In genomic region chr6:142952614-142953013, GRCh38 we compare ENCODE assay signal across 9 cellular contexts. TPM values are rescaled to one million over a fixed set of nuclear protein-coding genes. Genes with fewer than 3 reads are reported as not detected.
DNase-seq lines count a peak whose midpoint lies in the region; ATAC-seq lines count a peak whose summit lies in the region.
"Had no signal": no experiment of that assay in that cellular context is flagged by ENCODE, and none has a peak within 500 bp of the region (broad histone marks: within the 10 kb centered on the region; RNA-seq: fewer than 3 reads in every experiment).

No MANE protein-coding gene starts in this region.

- peaks cover 22% of the 10 kb centered on the region for H3K4me1 Mint-ChIP-seq in memory B cell

- H3K27me3 Mint-ChIP-seq in memory B cell: no peaks in the 10 kb centered on the region

- DNase-seq in memory B cell (ENCODE audit: low spot score in 2 of 2): peak; percentile 39 to 60
- DNase-seq in NCI-H2227 (lab: John Stamatoyannopoulos, UW; ENCODE audit: unreplicated experiment): no peak
- no peak for DNase-seq in cerebellum (ENCODE audit: low spot score)
- no peak for DNase-seq in NCI-H69 (lab: John Stamatoyannopoulos, UW)
- no peak for DNase-seq in hepatic stellate cell (ENCODE audit: low spot score)
- DNase-seq: NCI-H524 treated with DMSO at 0.1 percent for 48 hours had no signal

- H3K27ac Mint-ChIP-seq in memory B cell: peak overlapping the region; percentile 75

- peak; percentile 53 for ATAC-seq in GM18520 (IDR thresholded peaks at IDR 0.05; ENCODE audit: unreplicated experiment)
- peak; percentile 68 for ATAC-seq in GM21515 (IDR thresholded peaks at IDR 0.05; ENCODE audit: unreplicated experiment)
- peak; percentile 64 for ATAC-seq in HG03139 (IDR thresholded peaks at IDR 0.05; ENCODE audit: unreplicated experiment)
- ATAC-seq in memory B cell (ENCODE audit: low read depth): peak; percentile 87

- H3K4me3 Mint-ChIP-seq in memory B cell: peak overlapping the region; percentile 0

- H3K36me3 Mint-ChIP-seq in memory B cell: no peaks in the 10 kb centered on the region

- no peaks in the 10 kb centered on the region for H3K9me3 Mint-ChIP-seq in memory B cell

RNA-seq across cellular contexts. Expression of gene HIVEP2, which starts 7.6 kb away (rescaled TPM):
- 31.3 TPM for total RNA-seq in cerebellum

Comparison
In these comparisons a context has a peak if more than half of its experiments do, and no peak if none do; other contexts are left out.
1. DNase-seq: peak in memory B cell (2 of 2); none in NCI-H2227 (single experiment), cerebellum (single experiment), NCI-H69 (single experiment) and hepatic stellate cell (single experiment).
2. Peak in every context shown above with its lines, with median percentiles within 50 percentile points of each other: ATAC-seq.